In the genomic region with DNA sequence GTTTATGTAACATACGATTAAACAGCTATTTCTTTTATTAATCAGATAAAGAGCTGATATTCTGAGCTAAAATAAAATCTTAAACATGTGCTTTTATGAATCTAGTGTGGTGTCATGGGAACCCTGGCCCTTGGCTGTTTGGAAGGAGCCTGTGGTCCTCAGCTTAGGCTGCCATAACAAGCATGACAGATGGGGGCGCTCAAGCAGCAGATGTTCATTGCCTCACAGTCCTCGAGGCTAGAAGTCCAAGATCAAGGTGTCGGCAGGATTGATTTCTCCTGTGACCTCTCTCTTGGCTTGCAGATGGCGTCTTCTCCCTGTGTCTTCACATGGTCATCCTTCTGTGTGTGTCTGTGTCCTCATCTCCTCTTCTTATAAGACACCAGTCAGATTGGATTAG, we compare ENCODE assay signal across 12 cellular contexts.
DNase-seq lines count a peak whose midpoint lies in the region; ATAC-seq, FAIRE-seq and TF ChIP-seq lines count a peak whose summit lies in the region.
"Had no signal": no experiment of that assay in that cellular context is flagged by ENCODE, and none has a peak within 500 bp of the region (broad histone marks: within the 10 kb centered on the region; RNA-seq: fewer than 3 reads in every experiment).

No MANE protein-coding gene starts in this region.

- no peak overlapping the region for H4K12ac ChIP-seq in trophoblast cell (ENCODE audit: low read depth, low read length)

- no peak overlapping the region for H3K4me3 Mint-ChIP-seq in activated naive CD4-positive, alpha-beta T cell treated with anti-CD3 and anti-CD28 coated beads for 36 hours
- H3K4me3 Mint-ChIP-seq: CD8-positive, alpha-beta T cell had no signal

- H3K9me3 ChIP-seq in K562 (replicated peaks; ENCODE audit: control insufficient read depth, insufficient read depth, low read depth, low read length) (no peaks in the 10 kb centered on the region), trophoblast cell (ENCODE audit: insufficient read depth, low read depth, low read length) (no peaks in the 10 kb centered on the region)
- H3K9me3 ChIP-seq: thoracic aorta had no signal

- H3K4me3 ChIP-seq in KMS-11 (IDR thresholded peaks at IDR 0.05; ENCODE audit: insufficient read depth, low read depth, low read length) = no peak overlapping the region
- no peak overlapping the region for H3K4me3 ChIP-seq in K562
- H3K4me3 ChIP-seq in trophoblast cell (ENCODE audit: low read depth, low read length) = no peak overlapping the region
- H3K4me3 ChIP-seq: thoracic aorta had no signal

- no peak overlapping the region for H2BK5ac ChIP-seq in trophoblast cell (ENCODE audit: low read depth, low read length, poor library complexity)

- H3K4ac ChIP-seq in trophoblast cell (ENCODE audit: low read depth, low read length) = no peak overlapping the region

- POLR2A ChIA-PET in K562 (lab: Yijun Ruan, JAX) = interaction anchor here (1.1 kb wide), 1 partner anchor 11 kb away, joined by 3 read pairs; no protein-coding TSS in a partner anchor

- no peak overlapping the region for H4K8ac ChIP-seq in trophoblast cell (ENCODE audit: low read depth, low read length)

- no peaks in the 10 kb centered on the region for H3K4me1 Mint-ChIP-seq in activated naive CD4-positive, alpha-beta T cell treated with anti-CD3 and anti-CD28 coated beads for 36 hours (ENCODE audit: low read depth)

- TF ChIP-seq EP300 in K562 (IDR thresholded peaks at IDR 0.05; ENCODE audit: low read length) = no peak

- peaks cover 4% of the 10 kb centered on the region for H3K9me3 Mint-ChIP-seq in activated naive CD4-positive, alpha-beta T cell treated with anti-CD3 and anti-CD28 coated beads for 36 hours

- no peak for FAIRE-seq in K562 (lab: Jason Lieb, UNC)
- FAIRE-seq: colon had no signal

- no peaks in the 10 kb centered on the region for H3K27me3 ChIP-seq in KMS-11 (ENCODE audit: insufficient read depth, low read depth)
- H3K27me3 ChIP-seq in K562 (ENCODE audit: control insufficient read depth in 2 of 2, insufficient read depth in 2 of 2, low read length in 2 of 2) = no peaks in the 10 kb centered on the region
- no peaks in the 10 kb centered on the region for H3K27me3 ChIP-seq in trophoblast cell (ENCODE audit: insufficient read depth, low read length)

- H2AFZ ChIP-seq in KMS-11 (ENCODE audit: low read depth) (no peak overlapping the region), K562 (ENCODE audit: low read depth, low read length) (no peak overlapping the region), trophoblast cell (ENCODE audit: insufficient read depth, low read length, poor library complexity) (no peak overlapping the region)

- no peak overlapping the region for H2BK12ac ChIP-seq in trophoblast cell (ENCODE audit: low read length)

- TF ChIP-seq CTCF in KMS-11 (conservative IDR thresholded peaks at IDR 0.05; ENCODE audit: low read depth, low read length) (peak; percentile 50), K562 (IDR thresholded peaks at IDR 0.05 in 2 of 3, conservative IDR thresholded peaks at IDR 0.05 in 1 of 3; ENCODE audit: insufficient read depth in 2 of 3, low read depth in 1 of 3, low read length in 3 of 3) (peak; percentile 21 to 52 (median 25); a peak in 4 of 6 replicates)

- H4K91ac ChIP-seq in trophoblast cell (ENCODE audit: low read depth, low read length) = no peak overlapping the region

- no peak for TF ChIP-seq RAD21 in K562 (CRISPR knock-in tag; conservative IDR thresholded peaks at IDR 0.05 in 1 of 2, IDR thresholded peaks at IDR 0.05 in 1 of 2)

- H3K4me2 ChIP-seq in KMS-11 (no peak overlapping the region), K562 (ENCODE audit: insufficient read depth, low read length) (no peak overlapping the region), trophoblast cell (ENCODE audit: low read length) (no peak overlapping the region)

- H2AK5ac ChIP-seq in trophoblast cell (ENCODE audit: low read length) = no peak overlapping the region

- no peaks in the 10 kb centered on the region for H3K36me3 Mint-ChIP-seq in activated naive CD4-positive, alpha-beta T cell treated with anti-CD3 and anti-CD28 coated beads for 36 hours (ENCODE audit: low read depth)
- H3K36me3 Mint-ChIP-seq: CD8-positive, alpha-beta T cell had no signal

- H3K79me2 ChIP-seq in KMS-11 (ENCODE audit: insufficient read depth, low read depth) (no peaks in the 10 kb centered on the region), K562 (ENCODE audit: control insufficient read depth, insufficient read depth, low read length) (no peaks in the 10 kb centered on the region), trophoblast cell (ENCODE audit: control insufficient read depth, insufficient read depth, low read length, poor library complexity) (no peaks in the 10 kb centered on the region)

- no peak for TF ChIP-seq POLR2A in K562 (conservative IDR thresholded peaks at IDR 0.05)

- H3K27ac ChIP-seq in KMS-11 (no peak overlapping the region), K562 (ENCODE audit: extremely low read depth, low read depth, low read length) (no peak overlapping the region), trophoblast cell (ENCODE audit: low read depth, low read length) (no peak overlapping the region), substantia nigra (ENCODE audit: low read depth, low read length, poor library complexity, severe bottlenecking) (no peak overlapping the region)
- H3K27ac ChIP-seq: thoracic aorta had no signal

- intact Hi-C loops in activated naive CD4-positive, alpha-beta T cell treated with anti-CD3 and anti-CD28 coated beads for 36 hours (cut with micrococcal nuclease) = loop anchor here (2.0 kb wide), 1 partner anchor 50 kb away; no protein-coding TSS in a partner anchor
- intact Hi-C loops in K562 (cut with micrococcal nuclease) = no loop called here

- no peak overlapping the region for H2BK120ac ChIP-seq in trophoblast cell (ENCODE audit: insufficient read depth, low read length, poor library complexity)

- H3K9me1 ChIP-seq in K562 (ENCODE audit: control insufficient read depth, insufficient read depth, low read length) = no peaks in the 10 kb centered on the region

- H3K36me3 ChIP-seq in KMS-11 (ENCODE audit: insufficient read depth) (no peaks in the 10 kb centered on the region), K562 (ENCODE audit: control insufficient read depth, insufficient read depth, low read length) (no peaks in the 10 kb centered on the region), trophoblast cell (ENCODE audit: control insufficient read depth in 1 of 2, insufficient read depth in 2 of 2, low read length in 2 of 2) (no peaks in the 10 kb centered on the region)
- H3K36me3 ChIP-seq: thoracic aorta had no signal

- DNase-seq in activated naive CD4-positive, alpha-beta T cell treated with anti-CD3 and anti-CD28 coated beads for 36 hours = peak; percentile 50
- no peak for DNase-seq in activated naive CD4-positive, alpha-beta T cell treated with anti-CD3 and anti-CD28 coated beads, Interleukin-2, amount 50 U/mL, for 16 hours
- DNase-seq in K562 (ENCODE audit: extremely low read depth in 1 of 4, low spot score in 3 of 4) (peak; percentile 16 to 52 (median 38)), trophoblast cell (peak; percentile 12 to 33), substantia nigra (lab: John Stamatoyannopoulos, UW) (no peak)
- DNase-seq: CD8-positive, alpha-beta T cell; NCI-H2171 had no signal

- ATAC-seq in K562 (peak; percentile 75), HG03457 (IDR thresholded peaks at IDR 0.05; ENCODE audit: unreplicated experiment) (no peak), HG03139 (IDR thresholded peaks at IDR 0.05; ENCODE audit: unreplicated experiment) (no peak)
- ATAC-seq: CD8-positive, alpha-beta T cell had no signal

- H3K27me3 Mint-ChIP-seq in activated naive CD4-positive, alpha-beta T cell treated with anti-CD3 and anti-CD28 coated beads for 36 hours (ENCODE audit: low read depth) = peaks cover 10% of the 10 kb centered on the region

- H3K4me1 ChIP-seq in KMS-11 (ENCODE audit: low read depth, poor library complexity, severe bottlenecking) = no peaks in the 10 kb centered on the region
- H3K4me1 ChIP-seq in K562 (replicated peaks in 1 of 2; ENCODE audit: control insufficient read depth in 2 of 2, insufficient read depth in 2 of 2, low read length in 2 of 2) = no peaks in the 10 kb centered on the region
- no peaks in the 10 kb centered on the region for H3K4me1 ChIP-seq in trophoblast cell (ENCODE audit: control insufficient read depth in 1 of 2, insufficient read depth in 2 of 2, low read length in 2 of 2)

- no peak overlapping the region for H3K23ac ChIP-seq in trophoblast cell (ENCODE audit: low read length)

- no peak overlapping the region for H3K9ac ChIP-seq in KMS-11
- H3K9ac ChIP-seq in K562 (ENCODE audit: insufficient read depth in 1 of 2, low read depth in 2 of 2, low read length in 2 of 2) = no peak overlapping the region
- no peak overlapping the region for H3K9ac ChIP-seq in trophoblast cell (ENCODE audit: low read length)

- in situ Hi-C loops in K562 (cut with MboI) = no loop called here

- H4K20me1 ChIP-seq in KMS-11 (ENCODE audit: insufficient read depth) = no peaks in the 10 kb centered on the region
- no peaks in the 10 kb centered on the region for H4K20me1 ChIP-seq in K562 (replicated peaks; ENCODE audit: control insufficient read depth, insufficient read depth, low read length)

- H3K27ac Mint-ChIP-seq in activated naive CD4-positive, alpha-beta T cell treated with anti-CD3 and anti-CD28 coated beads for 36 hours = no peak overlapping the region
- H3K27ac Mint-ChIP-seq: CD8-positive, alpha-beta T cell had no signal

- BruUV-seq in K562 (replicated peaks; lab: Mats Ljungman, UMichigan) = no TSS peak

- WGBS in K562 (ENCODE audit: insufficient coverage, low coverage, missing lambda C conversion rate) = 0% methylated on average over 4 of the region's 5 CpGs
- no CpG with 5 or more reads among the region's 5 CpGs for WGBS in trophoblast cell (ENCODE audit: extremely low coverage, insufficient coverage, insufficient read length)

- CTCF ChIA-PET in activated naive CD4-positive, alpha-beta T cell treated with anti-CD3 and anti-CD28 coated beads for 36 hours (lab: Charles Lee) = interaction anchor here (0.9 to 1.0 kb wide), 2 partner anchors 10 to 47 kb away, joined by 3 read pairs; no protein-coding TSS in a partner anchor
- CTCF ChIA-PET in K562 (lab: Yijun Ruan, JAX; ENCODE audit: low intra/inter-chr PET ratio) = no interaction called here

- no peaks in the 10 kb centered on the region for H3K79me1 ChIP-seq in trophoblast cell (ENCODE audit: low read length)

- H3K18ac ChIP-seq in trophoblast cell (ENCODE audit: low read length) = no peak overlapping the region

- no peak overlapping the region for H3K14ac ChIP-seq in trophoblast cell (ENCODE audit: low read length)

TF ChIP-seq in K562, 482 proteins besides CTCF, POLR2A, EP300 and RAD21 (continues in another document):
- TF ChIP-seq KAT7 (CRISPR knock-in tag; IDR thresholded peaks at IDR 0.05; ENCODE audit: borderline replicate concordance) (no peak), MECOM (CRISPR knock-in tag; IDR thresholded peaks at IDR 0.05) (no peak), RFX5 (IDR thresholded peaks at IDR 0.05; ENCODE audit: low read depth, low read length) (no peak), RCOR1 (IDR thresholded peaks at IDR 0.05; ENCODE audit: borderline replicate concordance in 1 of 2, low read depth in 2 of 2, low read length in 2 of 2) (no peak), CHD1 (IDR thresholded peaks at IDR 0.05; ENCODE audit: low read length) (no peak)

Comparison
In these comparisons a context has a peak if more than half of its experiments do, and no peak if none do; other contexts are left out.
1. DNase-seq: peak in activated naive CD4-positive, alpha-beta T cell treated with anti-CD3 and anti-CD28 coated beads for 36 hours (single experiment), K562 (4 of 4) and trophoblast cell (2 of 2); none in activated naive CD4-positive, alpha-beta T cell treated with anti-CD3 and anti-CD28 coated beads, Interleukin-2, amount 50 U/mL, for 16 hours (single experiment) and substantia nigra (0 of 49).